ENCODE assay signal across 34 cellular contexts in genomic region chr4:182616476-182616875, GRCh38.
"Had no signal": no experiment of that assay in that cellular context is flagged by ENCODE, and none has a peak within 500 bp of the region (broad histone marks: within the 10 kb centered on the region; RNA-seq: fewer than 3 reads in every experiment).

No MANE protein-coding gene starts in this region.

- H3K27me3 Mint-ChIP-seq: activated T-helper 17 cell treated with anti-CD3 and anti-CD28 coated beads, Interleukin-2, amount 50 U/mL, for 72 hours; brain had no signal

- H3K27ac Mint-ChIP-seq: activated naive CD4-positive, alpha-beta T cell treated with anti-CD3 and anti-CD28 coated beads for 36 hours; activated naive CD4-positive, alpha-beta T cell treated with anti-CD3 and anti-CD28 coated beads, Interleukin-2, amount 10 ng/mL, durations not matched to agents 7 days and 5 days; activated naive CD4-positive, alpha-beta T cell treated with anti-CD3 and anti-CD28 coated beads, Interleukin-2, amount 50 U/mL, for 24 hours; activated naive CD4-positive, alpha-beta T cell treated with anti-CD3 and anti-CD28 coated beads, Interleukin-2, amount 50 U/mL, for 72 hours; activated naive CD8-positive, alpha-beta T cell; activated naive CD8-positive, alpha-beta T cell treated with anti-CD3 and anti-CD28 coated beads for 36 hours; activated naive CD8-positive, alpha-beta T cell treated with anti-CD3 and anti-CD28 coated beads, Interleukin-2, amount 10 ng/mL, durations not matched to agents 7 days and 5 days; activated naive CD8-positive, alpha-beta T cell treated with anti-CD3 and anti-CD28 coated beads, Interleukin-2, amount 50 U/mL, for 24 hours; activated T-cell treated with anti-CD3 and anti-CD28 coated beads, Interleukin-2, amount 50 U/mL, for 24 hours; activated T-cell treated with anti-CD3 and anti-CD28 coated beads, Interleukin-2, amount 50 U/mL, for 72 hours; activated T-helper 1 cell treated with anti-CD3 and anti-CD28 coated beads, Interleukin-12 subunit alpha, Interleukin-12 subunit beta, Interleukin-2, Interleukin-4 antibody, amounts not matched to agents 30 ng/mL and 10 ng/mL and 1 ng/mL, durations not matched to agents 14 hours and 24 hours and 36 hours; activated T-helper 17 cell treated with anti-CD3 and anti-CD28 coated beads, Interleukin-2, amount 50 U/mL, for 72 hours; activated T-helper 2 cell treated with anti-CD3 and anti-CD28 coated beads, Interferon-gamma antibody, Interleukin-2, Interleukin-4, amounts not matched to agents 10 μg/mL and 5 μg/mL and 100 μg/mL, durations not matched to agents 14 hours and 24 hours and 36 hours; brain had no signal

- ATAC-seq: activated naive CD4-positive, alpha-beta T cell treated with anti-CD3 and anti-CD28 coated beads, Interleukin-2, amount 50 U/mL, for 72 hours; activated naive CD8-positive, alpha-beta T cell treated with anti-CD3 and anti-CD28 coated beads, Interleukin-2, amount 50 U/mL, for 24 hours; activated T-cell treated with anti-CD3 and anti-CD28 coated beads, Interleukin-2, amount 50 U/mL, for 4 hours; activated T-cell treated with anti-CD3 and anti-CD28 coated beads, Interleukin-2, amount 50 U/mL, for 72 hours; activated T-helper 17 cell treated with anti-CD3 and anti-CD28 coated beads, Interleukin-2, amount 50 U/mL, for 72 hours; body of pancreas had no signal

- H3K4me3 Mint-ChIP-seq: activated naive CD4-positive, alpha-beta T cell treated with anti-CD3 and anti-CD28 coated beads for 36 hours; activated naive CD4-positive, alpha-beta T cell treated with anti-CD3 and anti-CD28 coated beads, Interleukin-2, amount 10 ng/mL, durations not matched to agents 7 days and 5 days; activated naive CD4-positive, alpha-beta T cell treated with anti-CD3 and anti-CD28 coated beads, Interleukin-2, amount 50 U/mL, for 24 hours; activated naive CD8-positive, alpha-beta T cell; activated naive CD8-positive, alpha-beta T cell treated with anti-CD3 and anti-CD28 coated beads for 36 hours; activated naive CD8-positive, alpha-beta T cell treated with anti-CD3 and anti-CD28 coated beads, Interleukin-2, amount 10 ng/mL, durations not matched to agents 7 days and 5 days; activated naive CD8-positive, alpha-beta T cell treated with anti-CD3 and anti-CD28 coated beads, Interleukin-2, amount 50 U/mL, for 24 hours; activated T-cell treated with anti-CD3 and anti-CD28 coated beads, Interleukin-2, amount 50 U/mL, for 24 hours; activated T-cell treated with anti-CD3 and anti-CD28 coated beads, Interleukin-2, amount 50 U/mL, for 4 hours; activated T-cell treated with anti-CD3 and anti-CD28 coated beads, Interleukin-2, amount 50 U/mL, for 72 hours; activated T-helper 1 cell treated with anti-CD3 and anti-CD28 coated beads, Interleukin-12 subunit alpha, Interleukin-12 subunit beta, Interleukin-2, Interleukin-4 antibody, amounts not matched to agents 30 ng/mL and 10 ng/mL and 1 ng/mL, durations not matched to agents 14 hours and 24 hours and 36 hours; activated T-helper 17 cell treated with anti-CD3 and anti-CD28 coated beads, Interleukin-2, amount 50 U/mL, for 72 hours; brain; central memory CD8-positive, alpha-beta T cell had no signal

- DNase-seq: activated effector memory CD4-positive, alpha-beta T cell treated with anti-CD3 and anti-CD28 coated beads, Interleukin-2, amount 50 U/mL, for 16 hours; activated effector memory CD4-positive, alpha-beta T cell treated with Interleukin-2 at 50 U/mL for 16 hours; activated gamma-delta T cell; activated gamma-delta T cell treated with Interleukin-2 at 50 U/mL for 16 hours; activated naive CD4-positive, alpha-beta T cell; activated naive CD4-positive, alpha-beta T cell treated with anti-CD3 and anti-CD28 coated beads for 36 hours; activated naive CD4-positive, alpha-beta T cell treated with anti-CD3 and anti-CD28 coated beads, Interleukin-2, amount 10 ng/mL, durations not matched to agents 7 days and 5 days; activated naive CD4-positive, alpha-beta T cell treated with anti-CD3 and anti-CD28 coated beads, Interleukin-2, amount 50 U/mL, for 16 hours; activated naive CD4-positive, alpha-beta T cell treated with Interleukin-2 at 50 U/mL for 16 hours; activated naive CD8-positive, alpha-beta T cell treated with anti-CD3 and anti-CD28 coated beads for 36 hours; activated naive CD8-positive, alpha-beta T cell treated with anti-CD3 and anti-CD28 coated beads, Interleukin-2, amount 10 ng/mL, durations not matched to agents 7 days and 5 days; activated naive CD8-positive, alpha-beta T cell treated with anti-CD3 and anti-CD28 coated beads, Interleukin-2, amount 50 U/mL, for 24 hours; activated T-cell treated with anti-CD3 and anti-CD28 coated beads, Interleukin-2, amount 50 U/mL, for 1 hour; activated T-cell treated with anti-CD3 and anti-CD28 coated beads, Interleukin-2, amount 50 U/mL, for 24 hours; activated T-cell treated with anti-CD3 and anti-CD28 coated beads, Interleukin-2, amount 50 U/mL, for 4 hours; activated T-cell treated with anti-CD3 and anti-CD28 coated beads, Interleukin-2, amount 50 U/mL, for 48 hours; activated T-cell treated with anti-CD3 and anti-CD28 coated beads, Interleukin-2, amount 50 U/mL, for 72 hours; adrenal gland; amniotic stem cell; amygdala; anterior cingulate cortex; aorta; body of pancreas; brain microvascular endothelial cell; central memory CD4-positive, alpha-beta T cell; cerebellar nuclear complex had no signal

- H3K36me3 Mint-ChIP-seq: activated naive CD4-positive, alpha-beta T cell treated with anti-CD3 and anti-CD28 coated beads, Interleukin-2, amount 10 ng/mL, durations not matched to agents 7 days and 5 days; activated naive CD4-positive, alpha-beta T cell treated with anti-CD3 and anti-CD28 coated beads, Interleukin-2, amount 50 U/mL, for 24 hours; activated naive CD4-positive, alpha-beta T cell treated with anti-CD3 and anti-CD28 coated beads, Interleukin-2, amount 50 U/mL, for 72 hours; activated naive CD8-positive, alpha-beta T cell; activated naive CD8-positive, alpha-beta T cell treated with anti-CD3 and anti-CD28 coated beads for 36 hours; activated naive CD8-positive, alpha-beta T cell treated with anti-CD3 and anti-CD28 coated beads, Interleukin-2, amount 10 ng/mL, durations not matched to agents 7 days and 5 days; brain had no signal

- H3K9me3 Mint-ChIP-seq: activated naive CD4-positive, alpha-beta T cell treated with anti-CD3 and anti-CD28 coated beads for 36 hours; activated naive CD4-positive, alpha-beta T cell treated with anti-CD3 and anti-CD28 coated beads, Interleukin-2, amount 10 ng/mL, durations not matched to agents 7 days and 5 days; activated naive CD4-positive, alpha-beta T cell treated with anti-CD3 and anti-CD28 coated beads, Interleukin-2, amount 50 U/mL, for 24 hours; activated naive CD4-positive, alpha-beta T cell treated with anti-CD3 and anti-CD28 coated beads, Interleukin-2, amount 50 U/mL, for 72 hours; activated naive CD8-positive, alpha-beta T cell treated with anti-CD3 and anti-CD28 coated beads for 36 hours; activated naive CD8-positive, alpha-beta T cell treated with anti-CD3 and anti-CD28 coated beads, Interleukin-2, amount 10 ng/mL, durations not matched to agents 7 days and 5 days; activated naive CD8-positive, alpha-beta T cell treated with anti-CD3 and anti-CD28 coated beads, Interleukin-2, amount 50 U/mL, for 24 hours; activated T-cell treated with anti-CD3 and anti-CD28 coated beads, Interleukin-2, amount 50 U/mL, for 24 hours; activated T-cell treated with anti-CD3 and anti-CD28 coated beads, Interleukin-2, amount 50 U/mL, for 4 hours; activated T-cell treated with anti-CD3 and anti-CD28 coated beads, Interleukin-2, amount 50 U/mL, for 72 hours; activated T-helper 1 cell treated with anti-CD3 and anti-CD28 coated beads, Interleukin-12 subunit alpha, Interleukin-12 subunit beta, Interleukin-2, Interleukin-4 antibody, amounts not matched to agents 30 ng/mL and 10 ng/mL and 1 ng/mL, durations not matched to agents 14 hours and 24 hours and 36 hours; activated T-helper 17 cell treated with anti-CD3 and anti-CD28 coated beads, Interleukin-2, amount 50 U/mL, for 72 hours; activated T-helper 2 cell treated with anti-CD3 and anti-CD28 coated beads, Interferon-gamma antibody, Interleukin-2, Interleukin-4, amounts not matched to agents 10 μg/mL and 5 μg/mL and 100 μg/mL, durations not matched to agents 14 hours and 24 hours and 36 hours; brain; central memory CD8-positive, alpha-beta T cell had no signal

- H3K4me1 Mint-ChIP-seq: activated naive CD4-positive, alpha-beta T cell treated with anti-CD3 and anti-CD28 coated beads, Interleukin-2, amount 10 ng/mL, durations not matched to agents 7 days and 5 days; activated naive CD4-positive, alpha-beta T cell treated with anti-CD3 and anti-CD28 coated beads, Interleukin-2, amount 50 U/mL, for 24 hours; activated naive CD8-positive, alpha-beta T cell treated with anti-CD3 and anti-CD28 coated beads for 36 hours; activated naive CD8-positive, alpha-beta T cell treated with anti-CD3 and anti-CD28 coated beads, Interleukin-2, amount 10 ng/mL, durations not matched to agents 7 days and 5 days; activated naive CD8-positive, alpha-beta T cell treated with anti-CD3 and anti-CD28 coated beads, Interleukin-2, amount 50 U/mL, for 24 hours; activated T-helper 17 cell treated with anti-CD3 and anti-CD28 coated beads, Interleukin-2, amount 50 U/mL, for 72 hours; central memory CD8-positive, alpha-beta T cell had no signal
